34 cellular contexts compared by ENCODE assay signal in genomic region chr4:81445196-81445595, GRCh38.
"Had no signal": no experiment of that assay in that cellular context is flagged by ENCODE, and none has a peak within 500 bp of the region (broad histone marks: within the 10 kb centered on the region; RNA-seq: fewer than 3 reads in every experiment).

No MANE protein-coding gene starts in this region.

- ATAC-seq: activated CD8-positive, alpha-beta memory T cell treated with anti-CD3 and anti-CD28 coated beads, Interleukin-2, amount 10 ng/mL, durations not matched to agents 7 days and 5 days; body of pancreas; K562; Right ventricle myocardium inferior had no signal

- DNase-seq: activated CD4-positive, alpha-beta memory T cell treated with anti-CD3 and anti-CD28 coated beads, Interleukin-2, amount 10 ng/mL, durations not matched to agents 7 days and 5 days; activated CD4-positive, alpha-beta T cell treated with anti-CD3 and anti-CD28 coated beads for 1 hour; activated CD4-positive, alpha-beta T cell treated with anti-CD3 and anti-CD28 coated beads for 48 hours; activated CD4-positive, CD25-positive, alpha-beta regulatory T cell; activated CD8-positive, alpha-beta memory T cell treated with anti-CD3 and anti-CD28 coated beads for 24 hours; activated CD8-positive, alpha-beta memory T cell treated with anti-CD3 and anti-CD28 coated beads, Interleukin-2, amount 10 ng/mL, durations not matched to agents 7 days and 5 days; activated CD8-positive, alpha-beta memory T cell treated with anti-CD3 and anti-CD28 coated beads, Interleukin-2, amount 50 U/mL, for 48 hours; activated effector memory CD4-positive, alpha-beta T cell treated with anti-CD3 and anti-CD28 coated beads, Interleukin-2, amount 50 U/mL, for 16 hours; activated naive CD4-positive, alpha-beta T cell; activated naive CD4-positive, alpha-beta T cell treated with anti-CD3 and anti-CD28 coated beads, Interleukin-2, amount 50 U/mL, for 16 hours; activated naive CD8-positive, alpha-beta T cell treated with anti-CD3 and anti-CD28 coated beads for 36 hours; activated T-cell treated with anti-CD3 and anti-CD28 coated beads, Interleukin-2, amount 50 U/mL, for 48 hours; amygdala; body of pancreas; NCI-H1105 treated with DMSO at 0.1 percent for 48 hours; NCI-H1436; NCI-H1694; NCI-H2029; NCI-H345; NCI-H526; NCI-H748 treated with DMSO at 0.1 percent for 48 hours; NK-92 treated with Interleukin-12 subunit alpha and Interleukin-12 subunit beta, amount 100 ng/mL, for 24 hours; PC-9; SIG-M5; SW 1271; T-helper 1 cell; T1000; WERI-Rb-1 had no signal

- H3K27me3 Mint-ChIP-seq: activated CD4-positive, alpha-beta memory T cell treated with anti-CD3 and anti-CD28 coated beads, Interleukin-2, amount 10 ng/mL, durations not matched to agents 7 days and 5 days; activated CD8-positive, alpha-beta memory T cell treated with anti-CD3 and anti-CD28 coated beads, Interleukin-2, amount 10 ng/mL, durations not matched to agents 7 days and 5 days; activated naive CD8-positive, alpha-beta T cell treated with anti-CD3 and anti-CD28 coated beads for 36 hours had no signal

- H3K27me3 ChIP-seq: ascending aorta, body of pancreas, breast epithelium had no signal

- H3K4me1 Mint-ChIP-seq: activated CD4-positive, alpha-beta memory T cell treated with anti-CD3 and anti-CD28 coated beads, Interleukin-2, amount 10 ng/mL, durations not matched to agents 7 days and 5 days; activated CD8-positive, alpha-beta memory T cell treated with anti-CD3 and anti-CD28 coated beads, Interleukin-2, amount 10 ng/mL, durations not matched to agents 7 days and 5 days; activated naive CD8-positive, alpha-beta T cell treated with anti-CD3 and anti-CD28 coated beads for 36 hours had no signal

- FAIRE-seq: K562, RCC 7860 had no signal

- H3K9me3 ChIP-seq: ascending aorta, body of pancreas, breast epithelium had no signal

- H3K27ac Mint-ChIP-seq: activated CD4-positive, alpha-beta memory T cell treated with anti-CD3 and anti-CD28 coated beads, Interleukin-2, amount 10 ng/mL, durations not matched to agents 7 days and 5 days; activated CD8-positive, alpha-beta memory T cell treated with anti-CD3 and anti-CD28 coated beads, Interleukin-2, amount 10 ng/mL, durations not matched to agents 7 days and 5 days; activated naive CD8-positive, alpha-beta T cell treated with anti-CD3 and anti-CD28 coated beads for 36 hours had no signal

- H3K4me3 Mint-ChIP-seq: activated CD4-positive, alpha-beta memory T cell treated with anti-CD3 and anti-CD28 coated beads, Interleukin-2, amount 10 ng/mL, durations not matched to agents 7 days and 5 days; activated CD8-positive, alpha-beta memory T cell treated with anti-CD3 and anti-CD28 coated beads, Interleukin-2, amount 10 ng/mL, durations not matched to agents 7 days and 5 days; activated naive CD8-positive, alpha-beta T cell treated with anti-CD3 and anti-CD28 coated beads for 36 hours had no signal

- H3K27ac ChIP-seq: ascending aorta, body of pancreas, breast epithelium, PC-9, RWPE1, WERI-Rb-1 had no signal
